Comparison of ENCODE assay signal across 9 cellular contexts in genomic region chr4:185730849-185731608, GRCh38.
DNase-seq lines count a peak whose midpoint lies in the region; ATAC-seq, FAIRE-seq and TF ChIP-seq lines count a peak whose summit lies in the region.
"Had no signal": no experiment of that assay in that cellular context is flagged by ENCODE, and none has a peak within 500 bp of the region (broad histone marks: within the 10 kb centered on the region; RNA-seq: fewer than 3 reads in every experiment).

No MANE protein-coding gene starts in this region.

- H3K4me3 ChIP-seq in left lung: no peak overlapping the region

- no peak overlapping the region for H3K27ac Mint-ChIP-seq in activated B cell treated with CpG ODN at 0.5 μM for 24 hours
- no peak overlapping the region for H3K27ac Mint-ChIP-seq in natural killer cell treated with Interleukin-12 subunit alpha and Interleukin-12 subunit beta and Interleukin-15 and Interleukin-18, amount 100 ng/mL, for 72 hours
- H3K27ac Mint-ChIP-seq: immature natural killer cell had no signal

- ATAC-seq in GM18511 (IDR thresholded peaks at IDR 0.05; ENCODE audit: unreplicated experiment): peak; percentile 71
- ATAC-seq in HG02642 (IDR thresholded peaks at IDR 0.05; ENCODE audit: poor library complexity, unreplicated experiment): peak; percentile 69
- ATAC-seq in activated B cell treated with CpG ODN at 0.5 μM for 24 hours (ENCODE audit: low read depth): peak; percentile 18
- peak; percentile 35 for ATAC-seq in left lung
- no peak for ATAC-seq in natural killer cell treated with Interleukin-12 subunit alpha and Interleukin-12 subunit beta and Interleukin-15 and Interleukin-18, amount 100 ng/mL, for 72 hours

- no peaks in the 10 kb centered on the region for H3K9me3 Mint-ChIP-seq in activated B cell treated with CpG ODN at 0.5 μM for 24 hours
- no peaks in the 10 kb centered on the region for H3K9me3 Mint-ChIP-seq in natural killer cell treated with Interleukin-12 subunit alpha and Interleukin-12 subunit beta and Interleukin-15 and Interleukin-18, amount 100 ng/mL, for 72 hours

- POLR2A ChIA-PET in activated B cell treated with CpG ODN at 0.5 μM for 24 hours (lab: Charles Lee): no interaction called here

- CTCF ChIA-PET in activated B cell treated with CpG ODN at 0.5 μM for 24 hours (lab: Charles Lee): no interaction called here

- no peaks in the 10 kb centered on the region for H3K36me3 ChIP-seq in left lung

- no peak overlapping the region for H3K27ac ChIP-seq in left lung

- H3K36me3 Mint-ChIP-seq in activated B cell treated with CpG ODN at 0.5 μM for 24 hours (ENCODE audit: low read depth): no peaks in the 10 kb centered on the region
- H3K36me3 Mint-ChIP-seq in natural killer cell treated with Interleukin-12 subunit alpha and Interleukin-12 subunit beta and Interleukin-15 and Interleukin-18, amount 100 ng/mL, for 72 hours: no peaks in the 10 kb centered on the region

- no peaks in the 10 kb centered on the region for H3K9me3 ChIP-seq in left lung

- peaks cover 13% of the 10 kb centered on the region for H3K4me1 Mint-ChIP-seq in activated B cell treated with CpG ODN at 0.5 μM for 24 hours
- H3K4me1 Mint-ChIP-seq in natural killer cell treated with Interleukin-12 subunit alpha and Interleukin-12 subunit beta and Interleukin-15 and Interleukin-18, amount 100 ng/mL, for 72 hours (ENCODE audit: low read depth in 2 of 2): no peaks in the 10 kb centered on the region
- H3K4me1 Mint-ChIP-seq: immature natural killer cell had no signal

- DNase-seq in activated B cell treated with CpG ODN at 0.5 μM for 24 hours (no peak), left lung (no peak), COR-L47 (lab: John Stamatoyannopoulos, UW) (no peak), H54 (ENCODE audit: insufficient read length, low spot score) (no peak), NCI-H1436 treated with DMSO at 0.1 percent for 48 hours (lab: John Stamatoyannopoulos, UW) (no peak)
- no peak for DNase-seq in natural killer cell treated with Interleukin-12 subunit alpha and Interleukin-12 subunit beta and Interleukin-15 and Interleukin-18, amount 100 ng/mL, for 72 hours (ENCODE audit: low spot score)
- DNase-seq: immature natural killer cell had no signal

- TF ChIP-seq CTCF in activated B cell treated with CpG ODN at 0.5 μM for 24 hours (IDR thresholded peaks at IDR 0.05) (no peak), left lung (IDR thresholded peaks at IDR 0.05) (no peak)

- H3K27me3 ChIP-seq in left lung: no peaks in the 10 kb centered on the region

- peaks cover 11% of the 10 kb centered on the region for H3K27me3 Mint-ChIP-seq in activated B cell treated with CpG ODN at 0.5 μM for 24 hours
- peaks cover 14 to 24% of the 10 kb centered on the region in 2 donors for H3K27me3 Mint-ChIP-seq in natural killer cell treated with Interleukin-12 subunit alpha and Interleukin-12 subunit beta and Interleukin-15 and Interleukin-18, amount 100 ng/mL, for 72 hours

- FAIRE-seq in H54 (lab: Jason Lieb, UNC): no peak

- peaks cover 0 to 31% of the 10 kb centered on the region in 2 donors for H3K4me1 ChIP-seq in left lung

- H3K4me3 Mint-ChIP-seq in activated B cell treated with CpG ODN at 0.5 μM for 24 hours: no peak overlapping the region
- no peak overlapping the region for H3K4me3 Mint-ChIP-seq in natural killer cell treated with Interleukin-12 subunit alpha and Interleukin-12 subunit beta and Interleukin-15 and Interleukin-18, amount 100 ng/mL, for 72 hours
- H3K4me3 Mint-ChIP-seq: immature natural killer cell had no signal

- no peak for TF ChIP-seq POLR2A in H54 (IDR thresholded peaks at IDR 0.05; ENCODE audit: low read depth, low read length)

- intact Hi-C loops in activated B cell treated with CpG ODN at 0.5 μM for 24 hours (cut with micrococcal nuclease): no loop called here
- intact Hi-C loops in left lung (cut with DNase I): no loop called here

Comparison
In these comparisons a context has a peak if more than half of its experiments do, and no peak if none do; other contexts are left out.
1. ATAC-seq: peak in GM18511 (single experiment), HG02642 (single experiment), activated B cell treated with CpG ODN at 0.5 μM for 24 hours (single experiment) and left lung (single experiment); none in natural killer cell treated with Interleukin-12 subunit alpha and Interleukin-12 subunit beta and Interleukin-15 and Interleukin-18, amount 100 ng/mL, for 72 hours (0 of 2).